13 cellular contexts compared by ENCODE assay signal in the genomic region with DNA sequence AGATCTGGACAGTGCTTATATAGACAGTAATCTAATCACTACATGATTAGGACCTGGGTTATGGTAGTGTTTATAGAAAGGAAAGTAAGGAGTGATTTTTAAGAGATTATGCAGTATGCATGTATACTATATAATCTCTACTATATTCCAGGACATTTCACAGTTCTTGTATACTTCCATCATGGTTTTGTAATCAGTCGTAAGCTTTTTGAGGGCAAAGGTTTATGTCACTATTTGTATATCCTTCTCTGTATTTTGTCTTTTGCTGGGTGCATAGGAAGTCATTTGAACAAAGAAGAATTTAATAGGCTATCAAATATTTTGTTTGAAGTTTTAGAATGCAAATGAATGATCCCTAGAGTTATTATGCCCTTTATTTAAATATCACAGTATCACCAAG.
"Had no signal": no experiment of that assay in that cellular context is flagged by ENCODE, and none has a peak within 500 bp of the region (broad histone marks: within the 10 kb centered on the region; RNA-seq: fewer than 3 reads in every experiment).

No MANE protein-coding gene starts in this region.

- H3K9me3 ChIP-seq: ovary had no signal

- H3K27me3 Mint-ChIP-seq: type B pancreatic cell had no signal

- H3K9me3 Mint-ChIP-seq: nephron, type B pancreatic cell had no signal

- H3K4me3 ChIP-seq: cardiac muscle cell, coronary artery, ovary had no signal

- DNase-seq: activated CD4-positive, alpha-beta T cell treated with anti-CD3 and anti-CD28 coated beads, Interleukin-2, amount 50 U/mL, for 1 hour; activated CD4-positive, CD25-positive, alpha-beta regulatory T cell; activated gamma-delta T cell; activated T-cell treated with anti-CD3 and anti-CD28 coated beads, Interleukin-2, amount 50 U/mL, for 1 hour; effector CD4-positive, alpha-beta T cell; hippocampal formation; ovary; stimulated activated CD4-positive, alpha-beta T cell treated with anti-CD3 and anti-CD28 coated beads, Interleukin-12 subunit alpha, Interleukin-12 subunit beta, amount 100 ng/mL, for 4 hours; stimulated activated naive CD4-positive, alpha-beta T cell had no signal

- H3K27ac ChIP-seq: cardiac muscle cell, coronary artery, ovary had no signal

- H3K36me3 ChIP-seq: ovary had no signal

- H3K4me3 Mint-ChIP-seq: nephron, type B pancreatic cell had no signal

- H3K27ac Mint-ChIP-seq: nephron, type B pancreatic cell had no signal

- H3K27me3 ChIP-seq: cardiac muscle cell, ovary had no signal
